10 cellular contexts compared by ENCODE assay signal in the genomic region with DNA sequence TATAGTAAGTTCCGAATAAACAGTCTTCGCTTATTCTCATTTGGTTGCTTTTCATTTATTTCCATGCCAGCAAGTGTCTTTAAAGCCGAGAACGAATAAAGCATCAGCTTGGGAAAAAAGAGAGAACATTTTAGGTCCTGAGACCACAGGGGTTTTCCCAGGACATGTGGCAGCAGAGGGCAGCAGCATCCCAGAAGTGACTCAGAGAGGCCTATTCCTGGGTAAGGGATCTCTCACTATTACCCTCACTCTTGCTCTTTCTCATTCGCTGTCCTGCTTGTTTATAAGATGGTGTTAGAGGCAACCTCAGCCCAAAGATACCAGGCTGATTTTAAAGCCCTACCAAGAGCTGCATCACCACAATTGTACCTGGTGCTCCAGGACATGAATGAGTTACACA. TPM values are rescaled to one million over a fixed set of nuclear protein-coding genes. Genes with fewer than 3 reads are reported as not detected.
DNase-seq lines count a peak whose midpoint lies in the region; ATAC-seq, FAIRE-seq and TF ChIP-seq lines count a peak whose summit lies in the region.
"Not testable (repeated sequence)": the region's sequence is repeated elsewhere in the genome, so short reads cannot be mapped to it uniquely, and the experiment has no call there.
"Had no signal": no experiment of that assay in that cellular context is flagged by ENCODE, and none has a peak within 500 bp of the region (broad histone marks: within the 10 kb centered on the region; RNA-seq: fewer than 3 reads in every experiment).

No MANE protein-coding gene starts in this region.

- FAIRE-seq in GM19239 (lab: Jason Lieb, UNC) (peak; percentile 82), endothelial cell of umbilical vein (lab: Jason Lieb, UNC) (peak; percentile 26), islet of Langerhans (lab: Jason Lieb, UNC) (peak; percentile 96)

- H3K9me3 Mint-ChIP-seq in activated T-helper 17 cell treated with anti-CD3 and anti-CD28 coated beads, Interleukin-2, amount 50 U/mL, for 72 hours, result not testable (repeated sequence)

- not testable (repeated sequence) for H3F3A ChIP-seq in PC-3 (ENCODE audit: low read length, unreplicated experiment)

- not testable (repeated sequence) for H3K4me2 ChIP-seq in PC-3 (ENCODE audit: low read length); endothelial cell of umbilical vein (ENCODE audit: insufficient read depth, low read length)

- H3K9ac ChIP-seq in PC-3 (ENCODE audit: low read length); endothelial cell of umbilical vein (replicated peaks; ENCODE audit: extremely low read depth, insufficient read depth, low read length): not testable (repeated sequence)

- CTCF ChIA-PET in PC-3 (lab: Charles Lee); endothelial cell of umbilical vein (lab: Charles Lee): not testable (repeated sequence)

- not testable (repeated sequence) for H3K9me3 ChIP-seq in PC-3 (ENCODE audit: low read length); endothelial cell of umbilical vein (replicated peaks; ENCODE audit: control insufficient read depth, insufficient read depth, low read length)

- dilution Hi-C loops in endothelial cell of umbilical vein (cut with MboI; ENCODE audit: extremely low pct_ligation_motif_present, low sequenced_read_pairs), result not testable (repeated sequence)

- not testable (repeated sequence) for H3K9me2 ChIP-seq in PC-3 (replicated peaks; ENCODE audit: low read length)

- H3K4me3 Mint-ChIP-seq in activated T-helper 17 cell treated with anti-CD3 and anti-CD28 coated beads, Interleukin-2, amount 50 U/mL, for 72 hours, result not testable (repeated sequence)

- not testable (repeated sequence) for H3K4me1 Mint-ChIP-seq in activated T-helper 17 cell treated with anti-CD3 and anti-CD28 coated beads, Interleukin-2, amount 50 U/mL, for 72 hours

- H3K36me3 ChIP-seq in PC-3 (ENCODE audit: low read depth, low read length); endothelial cell of umbilical vein (ENCODE audit: control insufficient read depth in 2 of 2, extremely low read depth in 1 of 2, insufficient read depth in 2 of 2, low read length in 2 of 2): not testable (repeated sequence)

- H3K36me3 Mint-ChIP-seq in activated T-helper 17 cell treated with anti-CD3 and anti-CD28 coated beads, Interleukin-2, amount 50 U/mL, for 72 hours (ENCODE audit: low read depth), result not testable (repeated sequence)

- TF ChIP-seq CTCF in PC-3 (conservative IDR thresholded peaks at IDR 0.05; ENCODE audit: low read depth, low read length); endothelial cell of umbilical vein (IDR thresholded peaks at IDR 0.05; ENCODE audit: extremely low read depth in 1 of 2, insufficient read depth in 1 of 2, low read depth in 1 of 2, low read length in 2 of 2); omental fat pad (IDR thresholded peaks at IDR 0.05): not testable (repeated sequence)

- H3K9me1 ChIP-seq in endothelial cell of umbilical vein (replicated peaks; ENCODE audit: control insufficient read depth, extremely low read depth, insufficient read depth, low read length), result not testable (repeated sequence)

- H3K4me1 ChIP-seq in PC-3 (ENCODE audit: insufficient read depth, low read length); endothelial cell of umbilical vein (ENCODE audit: control insufficient read depth, extremely low read depth, insufficient read depth, low read length): not testable (repeated sequence)

- not testable (repeated sequence) for DNase-seq in GM19239 (ENCODE audit: insufficient read length, low spot score); PC-3; endothelial cell of umbilical vein (ENCODE audit: low read depth, low spot score); omental fat pad (ENCODE audit: low spot score)

- POLR2A ChIA-PET in PC-3 (lab: Charles Lee; ENCODE audit: unreplicated experiment); endothelial cell of umbilical vein (lab: Charles Lee): not testable (repeated sequence)

- not testable (repeated sequence) for H3K27me3 Mint-ChIP-seq in activated T-helper 17 cell treated with anti-CD3 and anti-CD28 coated beads, Interleukin-2, amount 50 U/mL, for 72 hours

- not testable (repeated sequence) for H2AFZ ChIP-seq in PC-3 (ENCODE audit: low read length); endothelial cell of umbilical vein (ENCODE audit: low read depth, low read length)

- H3K4me3 ChIP-seq in PC-3 (ENCODE audit: low read length); endothelial cell of umbilical vein (replicated peaks in 1 of 3; ENCODE audit: insufficient read depth in 1 of 3, low read depth in 1 of 3, low read length in 3 of 3): not testable (repeated sequence)

- not testable (repeated sequence) for H3K27ac ChIP-seq in PC-3 (ENCODE audit: low read length); endothelial cell of umbilical vein (ENCODE audit: insufficient read depth, low read depth, low read length)

- H3K79me2 ChIP-seq in PC-3 (ENCODE audit: low read length); endothelial cell of umbilical vein (ENCODE audit: control insufficient read depth, insufficient read depth, low read length): not testable (repeated sequence)

- not testable (repeated sequence) for BruUV-seq in PC-3 (replicated peaks; lab: Mats Ljungman, UMichigan); endothelial cell of umbilical vein (replicated peaks; lab: Mats Ljungman, UMichigan)

- not testable (repeated sequence) for H4K20me1 ChIP-seq in PC-3 (ENCODE audit: low read length); endothelial cell of umbilical vein (replicated peaks; ENCODE audit: control insufficient read depth, extremely low read depth, insufficient read depth, low read length)

- intact Hi-C loops in PC-3 (cut with micrococcal nuclease); endothelial cell of umbilical vein (cut with micrococcal nuclease): not testable (repeated sequence)

- ATAC-seq in PC-3 (peak; percentile 77), omental fat pad (ENCODE audit: low FRiP score) (peak; percentile 54)
- peak; percentile 43 for ATAC-seq in activated T-helper 17 cell treated with anti-CD3 and anti-CD28 coated beads, Interleukin-2, amount 50 U/mL, for 72 hours (replicated peaks)

- not testable (repeated sequence) for H3K27me3 ChIP-seq in PC-3 (ENCODE audit: low read length); endothelial cell of umbilical vein (ENCODE audit: control insufficient read depth in 2 of 2, insufficient read depth in 2 of 2, low read length in 2 of 2)

- H3K27ac Mint-ChIP-seq in activated T-helper 17 cell treated with anti-CD3 and anti-CD28 coated beads, Interleukin-2, amount 50 U/mL, for 72 hours, result not testable (repeated sequence)

- TF ChIP-seq POLR2A in endothelial cell of umbilical vein (IDR thresholded peaks at IDR 0.05; ENCODE audit: low read depth, low read length), result not testable (repeated sequence)

RNA-seq across cellular contexts. Expression of a gene that starts 7.2 kb away (rescaled TPM):
- not detected in 2 replicates for total RNA-seq in PC-3 (2014; rRNA removed)
- not detected for total RNA-seq in activated T-helper 17 cell treated with anti-CD3 and anti-CD28 coated beads, Interleukin-2, amount 50 U/mL, for 72 hours
- total RNA-seq in endothelial cell of umbilical vein, result not detected in 2 replicates
- polyA plus RNA-seq in endothelial cell of umbilical vein, result not detected in 2 replicates
- not detected in 2 replicates for polyA plus RNA-seq in endothelial cell of umbilical vein (2011; cell fraction: cytosol; rRNA removed)
- polyA plus RNA-seq in endothelial cell of umbilical vein (2011; cell fraction: nucleus; rRNA removed), result not detected in 2 replicates
- not detected in 2 replicates for polyA plus RNA-seq in endothelial cell of umbilical vein (2012)
- not detected in 2 replicates for polyA minus RNA-seq in endothelial cell of umbilical vein
- not detected for polyA minus RNA-seq in endothelial cell of umbilical vein (2011; cell fraction: cytosol; rRNA and poly(A)+ RNA removed)
- polyA minus RNA-seq in endothelial cell of umbilical vein (2011; cell fraction: nucleus; rRNA and poly(A)+ RNA removed), result not detected in 2 replicates
- not detected for total RNA-seq in omental fat pad
- total RNA-seq: Caco-2; CD8-positive, alpha-beta memory T cell; GM23248; HFFc6 had no signal
- polyA plus RNA-seq: CD8-positive, alpha-beta memory T cell; GM23248 had no signal

RNA-seq across cellular contexts. Expression of a gene that starts 37.8 kb away (rescaled TPM):
- 0.18 TPM in 1 of 2 replicates, not detected in the other for total RNA-seq in PC-3 (2014; rRNA removed)
- total RNA-seq in activated T-helper 17 cell treated with anti-CD3 and anti-CD28 coated beads, Interleukin-2, amount 50 U/mL, for 72 hours, result under 1 TPM; 0.39 to 0.56 TPM
- 6.0 and 6.7 TPM in 2 replicates for total RNA-seq in endothelial cell of umbilical vein
- polyA plus RNA-seq in endothelial cell of umbilical vein, result 10.6 and 17.2 TPM in 2 replicates
- polyA plus RNA-seq in endothelial cell of umbilical vein (2011; cell fraction: cytosol; rRNA removed), result 19.4 and 25.4 TPM in 2 replicates
- 7.0 and 8.4 TPM in 2 replicates for polyA plus RNA-seq in endothelial cell of umbilical vein (2011; cell fraction: nucleus; rRNA removed)
- polyA plus RNA-seq in endothelial cell of umbilical vein (2012), result 1.0 and 4.1 TPM in 2 replicates
- 0.76 and 3.2 TPM in 2 replicates for polyA minus RNA-seq in endothelial cell of umbilical vein
- not detected for polyA minus RNA-seq in endothelial cell of umbilical vein (2011; cell fraction: cytosol; rRNA and poly(A)+ RNA removed)
- not detected in 2 replicates for polyA minus RNA-seq in endothelial cell of umbilical vein (2011; cell fraction: nucleus; rRNA and poly(A)+ RNA removed)
- total RNA-seq in omental fat pad, result not detected
- total RNA-seq: Caco-2 had no signal
- polyA plus RNA-seq: CD8-positive, alpha-beta memory T cell had no signal

RNA-seq across cellular contexts. Expression of a gene that starts 39.0 kb away (rescaled TPM):
- not detected in 2 replicates for total RNA-seq in PC-3 (2014; rRNA removed)
- not detected for total RNA-seq in activated T-helper 17 cell treated with anti-CD3 and anti-CD28 coated beads, Interleukin-2, amount 50 U/mL, for 72 hours
- not detected in 2 replicates for total RNA-seq in endothelial cell of umbilical vein
- polyA plus RNA-seq in endothelial cell of umbilical vein, result not detected in 2 replicates
- polyA plus RNA-seq in endothelial cell of umbilical vein (2011; cell fraction: cytosol; rRNA removed), result not detected in 2 replicates
- not detected in 2 replicates for polyA plus RNA-seq in endothelial cell of umbilical vein (2011; cell fraction: nucleus; rRNA removed)
- polyA plus RNA-seq in endothelial cell of umbilical vein (2012), result not detected in 2 replicates
- polyA minus RNA-seq in endothelial cell of umbilical vein, result not detected in 2 replicates
- polyA minus RNA-seq in endothelial cell of umbilical vein (2011; cell fraction: cytosol; rRNA and poly(A)+ RNA removed), result not detected
- not detected in 2 replicates for polyA minus RNA-seq in endothelial cell of umbilical vein (2011; cell fraction: nucleus; rRNA and poly(A)+ RNA removed)
- not detected for total RNA-seq in omental fat pad
- total RNA-seq: Caco-2; CD8-positive, alpha-beta memory T cell; GM23248; HFFc6 had no signal
- polyA plus RNA-seq: CD8-positive, alpha-beta memory T cell; GM23248 had no signal
